In the genomic region with DNA sequence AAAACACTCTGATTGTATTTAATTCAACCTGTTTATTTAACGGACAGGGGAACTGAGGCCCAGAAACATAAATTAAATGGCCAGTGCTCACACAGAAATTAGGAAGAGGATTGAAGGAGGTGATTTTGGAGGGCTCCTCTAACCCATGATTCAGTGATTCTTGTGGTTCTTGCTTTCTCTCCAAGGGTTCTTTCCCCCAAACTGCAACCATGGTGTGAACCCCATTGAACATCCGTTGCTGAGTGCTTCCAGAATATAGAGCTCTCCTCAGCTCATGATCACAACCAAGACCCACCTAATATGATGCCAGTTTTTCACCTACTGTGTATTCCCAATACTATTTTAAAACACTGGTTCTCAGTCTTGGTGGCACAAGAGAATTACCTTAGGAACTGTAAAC, we compare ENCODE assay signal across 8 cellular contexts. TPM values are rescaled to one million over a fixed set of nuclear protein-coding genes. Genes with fewer than 3 reads are reported as not detected.
A peak's percentile ranks its signal among the peaks of the same experiment; 100 is the strongest.
DNase-seq lines count a peak whose midpoint lies in the region; ATAC-seq and TF ChIP-seq lines count a peak whose summit lies in the region.

No MANE protein-coding gene starts in this region.

- no peaks in the 10 kb centered on the region for H4K20me1 ChIP-seq in BLaER1 treated with 17β-estradiol and CSF1 and Interleukin-3, amounts not matched to agents 10 nM and 100 nM
- H4K20me1 ChIP-seq in OCI-LY1 (ENCODE audit: insufficient read depth, low read length), result no peaks in the 10 kb centered on the region

- no peak overlapping the region for H2AFZ ChIP-seq in OCI-LY1 (ENCODE audit: low read length)

- intact Hi-C loops in colonic mucosa (cut with DNase I), result no loop called here
- intact Hi-C loops in lower leg skin (cut with DNase I; ENCODE audit: low total_unique reads), result loop anchor here (10.0 kb wide), 2 partner anchors 75 to 85 kb away; no protein-coding TSS in a partner anchor
- intact Hi-C loops in sciatic nerve (cut with DNase I), result loop anchor here (10.0 kb wide), 1 partner anchor 75 kb away; no protein-coding TSS in a partner anchor

- H3K4me1 ChIP-seq in BLaER1 treated with 17β-estradiol and CSF1 and Interleukin-3, amounts not matched to agents 10 nM and 100 nM, result peaks cover 85 to 96% (median 92%) of the 10 kb centered on the region in 10 experiments
- H3K4me1 ChIP-seq in OCI-LY1 (ENCODE audit: insufficient read depth, low read length, severe bottlenecking) (peaks cover 64% of the 10 kb centered on the region), colonic mucosa (peaks cover 8% of the 10 kb centered on the region)

- DNase-seq in colonic mucosa, result no peak
- DNase-seq in pons (ENCODE audit: low spot score), result peak; percentile 34
- no peak for DNase-seq in NCI-H187 treated with DMSO at 0.1 percent for 48 hours (lab: John Stamatoyannopoulos, UW)
- DNase-seq in SKM-1 treated with dmso at 0.1 percent for 144 hours (lab: John Stamatoyannopoulos, UW; ENCODE audit: unreplicated experiment), result no peak
- no peak for DNase-seq in lower leg skin (ENCODE audit: low spot score in 2 of 2)
- DNase-seq in sciatic nerve (ENCODE audit: low spot score), result no peak

- TF ChIP-seq POLR2A in lower leg skin (IDR thresholded peaks at IDR 0.05), result no peak

- TF ChIP-seq CTCF in OCI-LY1 (IDR thresholded peaks at IDR 0.05; ENCODE audit: low read length), result no peak
- TF ChIP-seq CTCF in colonic mucosa (IDR thresholded peaks at IDR 0.05), result no peak
- TF ChIP-seq CTCF in lower leg skin (IDR thresholded peaks at IDR 0.05), result no peak

- H3K79me2 ChIP-seq in OCI-LY1 (ENCODE audit: insufficient read depth, low read length), result no peaks in the 10 kb centered on the region

- H3K9me3 ChIP-seq in BLaER1 treated with 17β-estradiol and CSF1 and Interleukin-3, amounts not matched to agents 10 nM and 100 nM (replicated peaks in 1 of 11), result 0 out of 22 replicates have a peak, but pooled peaks cover 0 to 2% (median 0%) of the 10 kb centered on the region in 11 experiments
- H3K9me3 ChIP-seq in OCI-LY1 (ENCODE audit: low read length) (no peaks in the 10 kb centered on the region), colonic mucosa (no peaks in the 10 kb centered on the region)

- no peak for ATAC-seq in sciatic nerve

- H3K9ac ChIP-seq in BLaER1 treated with 17β-estradiol and CSF1 and Interleukin-3, amounts not matched to agents 10 nM and 100 nM, result peak overlapping the region; percentile 74 to 90 (median 81)
- H3K9ac ChIP-seq in OCI-LY1 (ENCODE audit: low read length) (peak overlapping the region; percentile 8; the same call in 1 of the 2 replicates), colonic mucosa (ENCODE audit: low read depth in 2 of 2, low read length in 2 of 2) (peak overlapping the region in 1 of 2 donors; percentile 59)

- peak overlapping the region; percentile 79 to 94 (median 85) for H3K4me2 ChIP-seq in BLaER1 treated with 17β-estradiol and CSF1 and Interleukin-3, amounts not matched to agents 10 nM and 100 nM
- H3K4me2 ChIP-seq in OCI-LY1 (ENCODE audit: low read length), result peak overlapping the region; percentile 48

- H3K36me3 ChIP-seq in BLaER1 treated with 17β-estradiol and CSF1 and Interleukin-3, amounts not matched to agents 10 nM and 100 nM, result peaks cover 21 to 36% (median 30%) of the 10 kb centered on the region in 11 experiments
- H3K36me3 ChIP-seq in OCI-LY1 (ENCODE audit: insufficient read depth, low read length) (peaks cover 21% of the 10 kb centered on the region), colonic mucosa (no peaks in the 10 kb centered on the region)

- peak overlapping the region in 7 of 10 experiments; percentile 0 to 43 (median 24); a peak in 7 of 20 replicates for H3K4me3 ChIP-seq in BLaER1 treated with 17β-estradiol and CSF1 and Interleukin-3, amounts not matched to agents 10 nM and 100 nM
- H3K4me3 ChIP-seq in OCI-LY1 (ENCODE audit: low read depth, low read length, poor library complexity, severe bottlenecking) (no peak overlapping the region), colonic mucosa (no peak overlapping the region), lower leg skin (ENCODE audit: low read depth, poor library complexity, severe bottlenecking) (no peak overlapping the region)

- no peaks in the 10 kb centered on the region for H3K9me2 ChIP-seq in OCI-LY1 (ENCODE audit: low read depth, low read length)

- no peaks in the 10 kb centered on the region for H3K27me3 ChIP-seq in BLaER1 treated with 17β-estradiol and CSF1 and Interleukin-3, amounts not matched to agents 10 nM and 100 nM
- H3K27me3 ChIP-seq in OCI-LY1 (ENCODE audit: insufficient read depth, low read length) (no peaks in the 10 kb centered on the region), colonic mucosa (no peaks in the 10 kb centered on the region)

- 0 out of 2 replicates have a peak, but pooled peaks cover 3% of the 10 kb centered on the region for H3F3A ChIP-seq in OCI-LY1 (ENCODE audit: insufficient read depth, low read length)

- H3K27ac ChIP-seq in BLaER1 treated with 17β-estradiol and CSF1 and Interleukin-3, amounts not matched to agents 10 nM and 100 nM, result peak overlapping the region; percentile 90 to 98 (median 94)
- H3K27ac ChIP-seq in OCI-LY1 (ENCODE audit: low read depth, low read length, poor library complexity, severe bottlenecking), result peak overlapping the region; percentile 75
- peak overlapping the region; percentile 58 for H3K27ac ChIP-seq in colonic mucosa

- 44 to 45% methylated on average over 2 of the region's 2 CpGs for WGBS in lower leg skin, 2 donors

RNA-seq across cellular contexts. Expression of gene BMP10, which starts 41.4 kb away (rescaled TPM):
- total RNA-seq in colonic mucosa, result not detected
- under 1 TPM in 1 of 4 donors, not detected in 3; 0.19 TPM for total RNA-seq in lower leg skin
- not detected for total RNA-seq in sciatic nerve

Comparison
In these comparisons a context has a peak if more than half of its experiments do, and no peak if none do; other contexts are left out.
1. H3K4me3 ChIP-seq: peak in BLaER1 treated with 17β-estradiol and CSF1 and Interleukin-3, amounts not matched to agents 10 nM and 100 nM (7 of 10); none in OCI-LY1 (single experiment), colonic mucosa (single experiment) and lower leg skin (single experiment).
2. Peak in every context shown above with its lines, with median percentiles within 50 percentile points of each other: H3K27ac ChIP-seq.